Comparison of ENCODE assay signal across 13 cellular contexts in the genomic region with DNA sequence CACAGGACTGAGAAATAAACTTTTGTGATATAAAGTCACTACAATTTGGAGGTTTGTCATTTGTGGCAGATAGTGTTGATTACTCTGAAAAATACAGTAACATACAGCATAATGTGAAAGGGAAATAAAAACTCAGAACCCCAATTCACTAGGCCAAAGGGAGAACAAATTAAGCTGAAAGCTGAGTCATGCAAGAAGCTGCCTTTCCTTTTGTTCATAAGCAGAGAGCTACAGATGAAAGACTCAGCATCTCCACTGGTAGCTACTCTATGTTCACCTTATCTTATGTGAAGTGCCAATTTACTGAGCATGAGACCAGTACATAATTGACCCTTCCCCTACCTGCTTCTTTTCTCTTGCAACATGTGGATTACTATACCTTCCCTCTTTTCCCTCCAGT. TPM values are rescaled to one million over a fixed set of nuclear protein-coding genes. Genes with fewer than 3 reads are reported as not detected.
DNase-seq lines count a peak whose midpoint lies in the region; FAIRE-seq and TF ChIP-seq lines count a peak whose summit lies in the region.
"Had no signal": no experiment of that assay in that cellular context is flagged by ENCODE, and none has a peak within 500 bp of the region (broad histone marks: within the 10 kb centered on the region; RNA-seq: fewer than 3 reads in every experiment).

No MANE protein-coding gene starts in this region.

- H3K9me3 ChIP-seq in astrocyte (ENCODE audit: insufficient read depth, low read depth, low read length) (no peaks in the 10 kb centered on the region), hepatocyte (ENCODE audit: low read depth) (no peaks in the 10 kb centered on the region)
- H3K9me3 ChIP-seq: spleen had no signal

- H3K9me2 ChIP-seq in hepatocyte (replicated peaks; ENCODE audit: insufficient read depth), result no peaks in the 10 kb centered on the region

- H3K79me2 ChIP-seq in astrocyte (ENCODE audit: insufficient read depth, low read length), result no peaks in the 10 kb centered on the region
- H3K79me2 ChIP-seq in hepatocyte, result no peaks in the 10 kb centered on the region

- H3K27me3 Mint-ChIP-seq in HFFc6 (ENCODE audit: insufficient read depth), result peaks cover 4% of the 10 kb centered on the region; the same call in 1 of the 2 replicates
- H3K27me3 Mint-ChIP-seq in astrocyte (ENCODE audit: low read depth, unreplicated experiment), result peaks cover 3% of the 10 kb centered on the region
- H3K27me3 Mint-ChIP-seq: naive B cell had no signal

- no peaks in the 10 kb centered on the region for H3K36me3 Mint-ChIP-seq in HFFc6 (ENCODE audit: low read depth)
- no peaks in the 10 kb centered on the region for H3K36me3 Mint-ChIP-seq in astrocyte (ENCODE audit: low read depth, unreplicated experiment)
- H3K36me3 Mint-ChIP-seq: CD8-positive, alpha-beta memory T cell; naive B cell had no signal

- H3K4me1 Mint-ChIP-seq in HFFc6 (ENCODE audit: low read depth), result peaks cover 29% of the 10 kb centered on the region
- H3K4me1 Mint-ChIP-seq in astrocyte (ENCODE audit: low read depth, unreplicated experiment), result peaks cover 9% of the 10 kb centered on the region

- no peak overlapping the region for H3K4me2 ChIP-seq in astrocyte (ENCODE audit: low read length)
- H3K4me2 ChIP-seq in hepatocyte, result no peak overlapping the region

- no peaks in the 10 kb centered on the region for H3K27me3 ChIP-seq in astrocyte (ENCODE audit: insufficient read depth, low read length)
- H3K27me3 ChIP-seq in hepatocyte, result no peaks in the 10 kb centered on the region
- H3K27me3 ChIP-seq: spleen had no signal

- H3K9ac ChIP-seq in astrocyte (ENCODE audit: low read length), result no peak overlapping the region

- H3K4me1 ChIP-seq in astrocyte (ENCODE audit: insufficient read depth, low read length), result no peaks in the 10 kb centered on the region
- no peaks in the 10 kb centered on the region for H3K4me1 ChIP-seq in hepatocyte (ENCODE audit: insufficient read depth)

- no peak overlapping the region for H2AFZ ChIP-seq in astrocyte (ENCODE audit: low read depth, low read length)
- H2AFZ ChIP-seq in hepatocyte, result no peak overlapping the region

- H3K27ac Mint-ChIP-seq in HFFc6 (peak overlapping the region; percentile 79), astrocyte (ENCODE audit: unreplicated experiment) (no peak overlapping the region)

- no peaks in the 10 kb centered on the region for H4K20me1 ChIP-seq in astrocyte (ENCODE audit: insufficient read depth, low read length)
- H4K20me1 ChIP-seq in hepatocyte (ENCODE audit: insufficient read depth, poor library complexity, severe bottlenecking), result no peaks in the 10 kb centered on the region

- TF ChIP-seq CTCF in HFFc6 (IDR thresholded peaks at IDR 0.05), result no peak
- no peak for TF ChIP-seq CTCF in astrocyte (IDR thresholded peaks at IDR 0.05; ENCODE audit: insufficient read depth, low read depth, low read length)
- TF ChIP-seq CTCF in GM13977 (IDR thresholded peaks at IDR 0.05; ENCODE audit: extremely low read depth, insufficient read depth, missing control alignments), result no peak
- TF ChIP-seq CTCF in hepatocyte (IDR thresholded peaks at IDR 0.05; ENCODE audit: poor library complexity), result no peak

- H3K4me3 Mint-ChIP-seq in HFFc6 (peak overlapping the region; percentile 28; the same call in 1 of the 2 replicates), astrocyte (ENCODE audit: unreplicated experiment) (no peak overlapping the region)
- H3K4me3 Mint-ChIP-seq: CD8-positive, alpha-beta memory T cell; naive B cell had no signal

- FAIRE-seq in astrocyte (lab: Jason Lieb, UNC), result peak; percentile 55

- H3K27ac ChIP-seq in astrocyte (ENCODE audit: low read depth, low read length) (no peak overlapping the region), hepatocyte (no peak overlapping the region)
- H3K27ac ChIP-seq: spleen had no signal

- in situ Hi-C loops in GM13977 (cut with MboI; ENCODE audit: low pct_unique_long_range_greater_than_20kb, low sequenced_read_pairs, unreplicated experiment), result loop anchor here (25.0 kb wide), 1 partner anchor 715 kb away; no protein-coding TSS in a partner anchor

- H3K9me3 Mint-ChIP-seq in HFFc6, result no peaks in the 10 kb centered on the region
- no peaks in the 10 kb centered on the region for H3K9me3 Mint-ChIP-seq in astrocyte (ENCODE audit: unreplicated experiment)
- H3K9me3 Mint-ChIP-seq: CD8-positive, alpha-beta memory T cell; naive B cell had no signal

- no peak overlapping the region for H3K4me3 ChIP-seq in astrocyte (ENCODE audit: insufficient read depth, low read depth, low read length)
- no peak overlapping the region for H3K4me3 ChIP-seq in hepatocyte
- H3K4me3 ChIP-seq: spleen had no signal

- H3K36me3 ChIP-seq in astrocyte (ENCODE audit: insufficient read depth, low read length) (no peaks in the 10 kb centered on the region), hepatocyte (replicated peaks; ENCODE audit: insufficient read depth, low read depth) (no peaks in the 10 kb centered on the region)
- H3K36me3 ChIP-seq: spleen had no signal

- DNase-seq in EH (ENCODE audit: low read depth) (peak; percentile 45), HFFc6 (peak; percentile 43), astrocyte (ENCODE audit: low read depth) (peak; percentile 44), kidney tubule cell (ENCODE audit: low spot score) (peak; percentile 30), GM13977 (ENCODE audit: low spot score) (no peak), COLO668 (lab: John Stamatoyannopoulos, UW; ENCODE audit: unreplicated experiment) (no peak), hepatocyte (ENCODE audit: low spot score) (no peak), amygdala (lab: John Stamatoyannopoulos, UW) (no peak)
- DNase-seq: activated CD4-positive, alpha-beta T cell treated with anti-CD3 and anti-CD28 coated beads for 48 hours; CD8-positive, alpha-beta memory T cell; naive B cell; NK-92 treated with Interleukin-12 subunit alpha and Interleukin-12 subunit beta, amount 100 ng/mL, for 24 hours; spleen had no signal

RNA-seq across cellular contexts. Expression of a gene that starts 19.3 kb away (rescaled TPM):
- total RNA-seq in HFFc6 (2021; fragmentation: NEBNext Ultra II Directional; extraction: Animal tissue kit (Norgen Biotek cat#: 25700)), result 10 to 100 TPM; 38.1 to 49.4 (median 45.3) TPM
- total RNA-seq in astrocyte (52.4 and 68.2 TPM in 2 replicates), hepatocyte (70.7 and 73.0 TPM in 2 replicates)
- 75.0 and 85.4 TPM in 2 replicates for polyA plus RNA-seq in hepatocyte

RNA-seq across cellular contexts. Expression of a gene that starts 34.7 kb away (rescaled TPM):
- 10 to 100 TPM; 29.1 to 32.7 (median 32.4) TPM for total RNA-seq in HFFc6 (2021; fragmentation: NEBNext Ultra II Directional; extraction: Animal tissue kit (Norgen Biotek cat#: 25700))
- 33.2 and 44.1 TPM in 2 replicates for total RNA-seq in astrocyte
- 18.9 and 22.1 TPM in 2 replicates for total RNA-seq in hepatocyte
- 10.0 and 11.3 TPM in 2 replicates for polyA plus RNA-seq in hepatocyte

Comparison
In these comparisons a context has a peak if more than half of its experiments do, and no peak if none do; other contexts are left out.
1. DNase-seq: peak in EH (single experiment), HFFc6 (single experiment), astrocyte (single experiment) and kidney tubule cell (single experiment); none in GM13977 (single experiment), COLO668 (single experiment), hepatocyte (single experiment) and amygdala (0 of 56).